ENCODE assay signal across 23 cellular contexts in the genomic region with DNA sequence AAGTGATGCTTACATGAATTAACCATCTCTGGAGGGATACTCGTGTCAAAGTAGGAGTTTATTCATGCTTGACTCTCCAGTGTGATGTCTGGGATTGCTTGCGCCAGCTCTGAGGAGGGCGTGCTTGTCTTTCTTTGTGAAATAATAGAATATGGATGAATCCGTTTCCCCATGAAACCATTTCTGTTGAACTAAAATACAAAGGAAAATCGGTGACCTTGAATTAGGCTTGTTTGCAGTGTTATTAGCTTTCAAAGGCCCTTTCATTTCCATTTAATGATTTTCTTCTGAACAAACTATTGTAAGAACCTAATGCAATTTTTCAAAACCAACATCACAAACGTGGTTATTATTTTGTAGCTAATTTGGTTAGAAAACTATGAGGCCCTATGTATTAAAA.
A peak's percentile ranks its signal among the peaks of the same experiment; 100 is the strongest.
DNase-seq lines count a peak whose midpoint lies in the region; ATAC-seq, FAIRE-seq and TF ChIP-seq lines count a peak whose summit lies in the region.
"Had no signal": no experiment of that assay in that cellular context is flagged by ENCODE, and none has a peak within 500 bp of the region (broad histone marks: within the 10 kb centered on the region; RNA-seq: fewer than 3 reads in every experiment).

No MANE protein-coding gene starts in this region.

- no peak overlapping the region for H3K4me2 ChIP-seq in HepG2 (ENCODE audit: low read depth, low read length)
- H3K4me2 ChIP-seq in neuronal stem cell (ENCODE audit: insufficient read depth, low read length, poor library complexity, severe bottlenecking) = no peak overlapping the region
- H3K4me2 ChIP-seq: KMS-11 had no signal

- no peak for TF ChIP-seq RAD21 in HepG2 (CRISPR knock-in tag; IDR thresholded peaks at IDR 0.05)

- no peak overlapping the region for H3K18ac ChIP-seq in neuronal stem cell (ENCODE audit: low read length)

- BruUV-seq in HepG2 (replicated peaks; lab: Mats Ljungman, UMichigan) = no TSS peak

- ATAC-seq in HepG2 (no peak), right lobe of liver (no peak), HG03196 (IDR thresholded peaks at IDR 0.05; ENCODE audit: unreplicated experiment) (no peak)
- ATAC-seq: PC-3, SK-N-SH treated with all-trans-retinoic acid at 6 μM for 48 hours had no signal

- no peaks in the 10 kb centered on the region for H3K79me1 ChIP-seq in neuronal stem cell (ENCODE audit: low read depth, low read length)

- H4K91ac ChIP-seq in neuronal stem cell (ENCODE audit: low read depth, low read length, poor library complexity) = no peak overlapping the region

- TF ChIP-seq POLR2A in HepG2 (IDR thresholded peaks at IDR 0.05; ENCODE audit: insufficient read depth in 1 of 2, low read depth in 2 of 2, low read length in 2 of 2) (no peak), right lobe of liver (IDR thresholded peaks at IDR 0.05) (no peak)

- H4K8ac ChIP-seq in neuronal stem cell (ENCODE audit: low read depth, low read length) = no peak overlapping the region

- in situ Hi-C loops in HepG2 (cut with HindIII; ENCODE audit: extremely low pct_ligation_motif_present, low pct_unique_long_range_greater_than_20kb) (no loop called here), G401 (cut with HindIII; ENCODE audit: low sequenced_read_pairs) (no loop called here)

- H3K23ac ChIP-seq in neuronal stem cell (ENCODE audit: low read depth, low read length, poor library complexity) = no peak overlapping the region

- H3K79me2 ChIP-seq in HepG2 (ENCODE audit: insufficient read depth, low read length) = no peaks in the 10 kb centered on the region

- no peak overlapping the region for H3K9ac ChIP-seq in HepG2 (ENCODE audit: insufficient read depth, low read depth, low read length)
- no peak overlapping the region for H3K9ac ChIP-seq in neuronal stem cell (ENCODE audit: low read depth, low read length, poor library complexity)
- H3K9ac ChIP-seq: KMS-11 had no signal

- H2AFZ ChIP-seq in HepG2 (ENCODE audit: low read length) = no peak overlapping the region
- H2AFZ ChIP-seq in neuronal stem cell (ENCODE audit: low read length) = peak overlapping the region; percentile 26

- H3K4ac ChIP-seq in neuronal stem cell (ENCODE audit: low read length) = no peak overlapping the region

- no peak for TF ChIP-seq CTCF in HepG2 (CRISPR knock-in tag; IDR thresholded peaks at IDR 0.05)
- no peak for TF ChIP-seq CTCF in right lobe of liver (IDR thresholded peaks at IDR 0.05)

- intact Hi-C loops in HepG2 (cut with micrococcal nuclease; ENCODE audit: unreplicated experiment) (no loop called here), right lobe of liver (cut with DNase I) (no loop called here)

- H3K36me3 ChIP-seq in HepG2 (replicated peaks in 1 of 2; ENCODE audit: control insufficient read depth in 1 of 2, insufficient read depth in 2 of 2, low read length in 2 of 2) = no peaks in the 10 kb centered on the region
- no peaks in the 10 kb centered on the region for H3K36me3 ChIP-seq in right lobe of liver
- no peaks in the 10 kb centered on the region for H3K36me3 ChIP-seq in neuronal stem cell (replicated peaks in 1 of 2; ENCODE audit: control insufficient read depth in 2 of 2, insufficient read depth in 2 of 2, low read length in 2 of 2)
- H3K36me3 ChIP-seq in SJCRH30 = no peaks in the 10 kb centered on the region
- H3K36me3 ChIP-seq: BE2C had no signal

- H4K20me1 ChIP-seq in HepG2 (ENCODE audit: insufficient read depth, low read length) = no peaks in the 10 kb centered on the region

- no peak overlapping the region for H2BK12ac ChIP-seq in neuronal stem cell (ENCODE audit: low read length)

- H3K14ac ChIP-seq in neuronal stem cell (ENCODE audit: low read length) = no peak overlapping the region

- 57% methylated on average over 6 of the region's 6 CpGs for WGBS in HepG2 (ENCODE audit: low lambda C conversion rate)
- WGBS in right lobe of liver (ENCODE audit: insufficient coverage, low coverage, low lambda C conversion rate, missing lambda C conversion rate) = 87% methylated on average over 6 of the region's 6 CpGs
- no CpG with 5 or more reads among the region's 6 CpGs for WGBS in neuronal stem cell (ENCODE audit: extremely low coverage in 2 of 2, insufficient read length in 2 of 2, insufficient replicate concordance in 1 of 2), 2 donors

- CTCF ChIA-PET in HepG2 (lab: Yijun Ruan, JAX; ENCODE audit: low intra/inter-chr PET ratio, low total read pairs) = no interaction called here

- no peak overlapping the region for H2BK15ac ChIP-seq in neuronal stem cell (ENCODE audit: low read length)

- FAIRE-seq in HepG2 (lab: Jason Lieb, UNC) = no peak
- FAIRE-seq: GM12892 had no signal

- H3K4me1 ChIP-seq in HepG2 (ENCODE audit: insufficient read depth, low read length) (peaks cover 9% of the 10 kb centered on the region), right lobe of liver (no peaks in the 10 kb centered on the region), neuronal stem cell (ENCODE audit: control insufficient read depth in 2 of 2, insufficient read depth in 1 of 2, low read depth in 1 of 2, low read length in 2 of 2) (peaks cover 2 to 6% of the 10 kb centered on the region in 2 donors), SJCRH30 (no peaks in the 10 kb centered on the region)

- no peak overlapping the region for H3K4me3 ChIP-seq in HepG2 (replicated peaks in 1 of 3; ENCODE audit: insufficient read depth in 1 of 3, low read depth in 2 of 3, low read length in 3 of 3)
- H3K4me3 ChIP-seq in right lobe of liver = no peak overlapping the region
- H3K4me3 ChIP-seq in neuronal stem cell (ENCODE audit: low read length in 2 of 2) = no peak overlapping the region
- no peak overlapping the region for H3K4me3 ChIP-seq in SJCRH30

- POLR2A ChIA-PET in HepG2 (lab: Yijun Ruan, JAX) = no interaction called here

- no peak overlapping the region for H2BK120ac ChIP-seq in neuronal stem cell (ENCODE audit: low read depth, low read length)

- H2BK5ac ChIP-seq in neuronal stem cell (ENCODE audit: low read length) = no peak overlapping the region

- DNase-seq in HepG2 (ENCODE audit: low spot score) (peak; percentile 15), right lobe of liver (no peak), NCI-H748 treated with DMSO at 0.1 percent for 48 hours (lab: John Stamatoyannopoulos, UW) (peak; percentile 36), neuronal stem cell (ENCODE audit: low spot score) (no peak), SJCRH30 (no peak), G401 (ENCODE audit: low spot score) (no peak)
- DNase-seq: 8988T; ACHN; BE2C; Calu3; CD8-positive, alpha-beta memory T cell; DMS79 treated with DMSO at 0.1 percent for 48 hours; MM.1S; NCI-H1436; NCI-H2029; NCI-H226; NCI-H510A; NCI-H774; PC-3 had no signal

- H3K27me3 ChIP-seq in HepG2 (ENCODE audit: control insufficient read depth in 1 of 2, insufficient read depth in 2 of 2, low read length in 2 of 2) = no peaks in the 10 kb centered on the region
- no peaks in the 10 kb centered on the region for H3K27me3 ChIP-seq in right lobe of liver
- H3K27me3 ChIP-seq in neuronal stem cell (ENCODE audit: control insufficient read depth in 3 of 3, insufficient read depth in 3 of 3, low read depth in 1 of 3, low read length in 3 of 3) = no peaks in the 10 kb centered on the region
- 0 out of 2 replicates have a peak, but pooled peaks cover 3% of the 10 kb centered on the region for H3K27me3 ChIP-seq in SJCRH30
- H3K27me3 ChIP-seq: BE2C had no signal

- H3K27ac ChIP-seq in HepG2 (ENCODE audit: extremely low read length, insufficient read depth, low read length) = no peak overlapping the region
- no peak overlapping the region for H3K27ac ChIP-seq in right lobe of liver
- no peak overlapping the region for H3K27ac ChIP-seq in neuronal stem cell (replicated peaks; ENCODE audit: low read length)
- H3K27ac ChIP-seq in SJCRH30 = no peak overlapping the region
- H3K27ac ChIP-seq: KMS-11 had no signal

- no peaks in the 10 kb centered on the region for H3K9me3 ChIP-seq in HepG2 (ENCODE audit: low read length)
- no peaks in the 10 kb centered on the region for H3K9me3 ChIP-seq in right lobe of liver
- peaks cover 0 to 7% of the 10 kb centered on the region in 2 donors for H3K9me3 ChIP-seq in neuronal stem cell (replicated peaks in 1 of 2; ENCODE audit: control insufficient read depth in 2 of 2, insufficient read depth in 1 of 2, low read depth in 1 of 2, low read length in 2 of 2)
- H3K9me3 ChIP-seq in SJCRH30 (replicated peaks) = peaks cover 8% of the 10 kb centered on the region
- H3K9me3 ChIP-seq: BE2C had no signal

- TF ChIP-seq EP300 in HepG2 (IDR thresholded peaks at IDR 0.05; ENCODE audit: low read depth in 2 of 2, low read length in 2 of 2) (no peak), HepG2 (CRISPR knock-in tag; IDR thresholded peaks at IDR 0.05; ENCODE audit: borderline replicate concordance) (no peak)

- no peak overlapping the region for H2AK5ac ChIP-seq in neuronal stem cell (ENCODE audit: low read depth, low read length)

TF ChIP-seq in HepG2, 621 proteins besides CTCF, POLR2A, EP300 and RAD21:
- TF ChIP-seq SOX13 (IDR thresholded peaks at IDR 0.05) (no peak), SOX13 (CRISPR knock-in tag; conservative IDR thresholded peaks at IDR 0.05 in 1 of 2, IDR thresholded peaks at IDR 0.05 in 1 of 2) (peak in 1 of 2 experiments; percentile 65; a peak in 2 of 4 replicates), SOX6 (IDR thresholded peaks at IDR 0.05) (no peak), SOX6 (CRISPR knock-in tag; IDR thresholded peaks at IDR 0.05) (peak; percentile 20; the same call in 1 of the 2 replicates), SOX5 (CRISPR knock-in tag; IDR thresholded peaks at IDR 0.05; ENCODE audit: borderline replicate concordance) (peak; percentile 42; the same call in 1 of the 2 replicates)
- TF ChIP-seq, protein P1, sequence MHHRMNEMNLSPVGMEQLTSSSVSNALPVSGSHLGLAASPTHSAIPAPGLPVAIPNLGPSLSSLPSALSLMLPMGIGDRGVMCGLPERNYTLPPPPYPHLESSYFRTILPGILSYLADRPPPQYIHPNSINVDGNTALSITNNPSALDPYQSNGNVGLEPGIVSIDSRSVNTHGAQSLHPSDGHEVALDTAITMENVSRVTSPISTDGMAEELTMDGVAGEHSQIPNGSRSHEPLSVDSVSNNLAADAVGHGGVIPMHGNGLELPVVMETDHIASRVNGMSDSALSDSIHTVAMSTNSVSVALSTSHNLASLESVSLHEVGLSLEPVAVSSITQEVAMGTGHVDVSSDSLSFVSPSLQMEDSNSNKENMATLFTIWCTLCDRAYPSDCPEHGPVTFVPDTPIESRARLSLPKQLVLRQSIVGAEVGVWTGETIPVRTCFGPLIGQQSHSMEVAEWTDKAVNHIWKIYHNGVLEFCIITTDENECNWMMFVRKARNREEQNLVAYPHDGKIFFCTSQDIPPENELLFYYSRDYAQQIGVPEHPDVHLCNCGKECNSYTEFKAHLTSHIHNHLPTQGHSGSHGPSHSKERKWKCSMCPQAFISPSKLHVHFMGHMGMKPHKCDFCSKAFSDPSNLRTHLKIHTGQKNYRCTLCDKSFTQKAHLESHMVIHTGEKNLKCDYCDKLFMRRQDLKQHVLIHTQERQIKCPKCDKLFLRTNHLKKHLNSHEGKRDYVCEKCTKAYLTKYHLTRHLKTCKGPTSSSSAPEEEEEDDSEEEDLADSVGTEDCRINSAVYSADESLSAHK (CRISPR knock-in tag; IDR thresholded peaks at IDR 0.05; ENCODE audit: borderline replicate concordance) = no peak

Comparison
In these comparisons a context has a peak if more than half of its experiments do, and no peak if none do; other contexts are left out.
1. DNase-seq: peak in HepG2 (single experiment) and NCI-H748 treated with DMSO at 0.1 percent for 48 hours (single experiment); none in right lobe of liver (0 of 3), neuronal stem cell (single experiment), SJCRH30 (0 of 2) and G401 (single experiment).